Comparison of ENCODE assay signal across 1 cellular context in the genomic region with DNA sequence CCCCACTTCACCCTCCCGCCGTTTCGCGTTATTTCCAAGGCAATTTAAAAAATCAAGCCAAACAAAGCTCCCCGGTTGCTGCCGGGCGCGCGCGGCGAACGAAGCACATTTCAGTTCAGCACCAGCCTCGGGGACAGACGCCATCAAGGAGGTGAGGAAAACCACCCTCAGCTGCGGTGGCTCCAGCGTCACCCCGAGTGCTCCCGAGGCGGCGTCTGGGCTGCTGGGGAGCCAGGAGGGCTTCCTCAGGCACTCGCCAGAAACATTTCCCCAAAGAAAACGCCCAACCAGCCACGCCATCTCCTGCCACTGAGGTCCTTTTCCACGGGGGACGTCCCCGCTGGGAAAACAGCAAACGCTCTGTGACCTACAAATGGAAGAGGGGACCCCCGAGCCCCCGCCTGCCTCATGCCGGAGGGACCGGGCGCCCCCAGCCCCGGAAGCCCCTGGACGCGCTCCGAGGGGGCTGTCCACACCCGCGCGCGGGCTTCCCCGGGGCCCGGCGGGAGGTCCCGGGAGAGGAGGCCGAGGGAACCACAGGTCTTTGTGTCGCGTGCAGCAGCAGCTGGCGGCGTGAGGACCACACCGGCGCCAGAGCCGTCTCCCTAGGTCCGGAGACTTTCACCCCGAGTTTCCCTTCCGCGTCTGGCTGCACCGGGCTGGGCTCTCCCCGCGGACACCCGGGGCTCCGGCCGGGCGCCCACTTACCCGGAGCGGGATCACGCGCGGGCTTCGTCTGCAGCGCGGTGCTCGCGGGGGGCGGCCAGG.
TF ChIP-seq lines count a peak whose summit lies in the region.

No MANE protein-coding gene starts in this region.

TF ChIP-seq in IMR-90, 13 proteins besides CTCF, POLR2A, EP300 and RAD21 (continued from another document):
- TF ChIP-seq, protein P1, sequence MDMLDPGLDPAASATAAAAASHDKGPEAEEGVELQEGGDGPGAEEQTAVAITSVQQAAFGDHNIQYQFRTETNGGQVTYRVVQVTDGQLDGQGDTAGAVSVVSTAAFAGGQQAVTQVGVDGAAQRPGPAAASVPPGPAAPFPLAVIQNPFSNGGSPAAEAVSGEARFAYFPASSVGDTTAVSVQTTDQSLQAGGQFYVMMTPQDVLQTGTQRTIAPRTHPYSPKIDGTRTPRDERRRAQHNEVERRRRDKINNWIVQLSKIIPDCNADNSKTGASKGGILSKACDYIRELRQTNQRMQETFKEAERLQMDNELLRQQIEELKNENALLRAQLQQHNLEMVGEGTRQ (IDR thresholded peaks at IDR 0.05; ENCODE audit: low read depth, low read length): no peak
